ENCODE assay signal across 8 cellular contexts in the genomic region with DNA sequence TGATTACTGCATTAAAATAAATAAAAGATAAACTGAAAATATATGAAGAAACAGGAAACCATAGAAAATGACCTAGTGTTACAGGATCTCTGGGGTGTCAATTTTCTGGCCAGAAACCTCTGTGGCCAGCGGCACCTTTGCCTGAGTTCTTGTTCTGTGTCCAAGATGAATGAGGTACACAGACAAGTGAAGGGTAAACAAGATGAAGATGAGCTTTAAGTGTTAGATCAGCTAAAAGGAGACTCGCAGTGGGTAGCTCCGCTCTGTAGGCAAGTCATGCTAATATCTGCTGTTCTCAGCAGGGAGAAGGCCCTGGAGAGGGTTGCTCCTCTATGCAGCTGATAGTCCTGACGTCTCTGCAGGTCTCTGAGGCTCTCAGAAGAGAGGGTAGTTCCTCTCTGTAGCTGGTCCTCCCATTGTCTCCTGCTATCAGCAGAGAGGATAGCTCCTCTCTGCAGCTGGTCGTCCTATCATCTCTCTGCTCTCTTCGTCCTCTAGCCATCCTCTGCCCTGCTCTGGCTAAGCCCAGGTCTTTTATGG. TPM values are rescaled to one million over a fixed set of nuclear protein-coding genes. Genes with fewer than 3 reads are reported as not detected.
A peak's percentile ranks its signal among the peaks of the same experiment; 100 is the strongest.
DNase-seq lines count a peak whose midpoint lies in the region; ATAC-seq and TF ChIP-seq lines count a peak whose summit lies in the region.

No MANE protein-coding gene starts in this region.

- H3K9ac ChIP-seq in HUES48 (ENCODE audit: low read depth, low read length) (peak overlapping the region; percentile 40; the same call in 1 of the 2 replicates), mammary epithelial cell (ENCODE audit: insufficient read depth, low read length) (no peak overlapping the region)

- dilution Hi-C loops in mammary epithelial cell (cut with HindIII; ENCODE audit: low sequenced_read_pairs) = no loop called here

- H3K36me3 Mint-ChIP-seq in CD4-positive, alpha-beta memory T cell = no peaks in the 10 kb centered on the region
- no peaks in the 10 kb centered on the region for H3K36me3 Mint-ChIP-seq in natural killer cell treated with Interleukin-12 subunit alpha and Interleukin-12 subunit beta and Interleukin-15 and Interleukin-18, amount 100 ng/mL, for 72 hours

- CTCF ChIA-PET in CD4-positive, alpha-beta memory T cell (lab: Charles Lee; ENCODE audit: partially characterized antibody) = interaction anchor here (3.6 to 33.8 kb wide), 2 partner anchors 12 to 199 kb away, joined by 20 to 1184 read pairs; no protein-coding TSS in a partner anchor
- CTCF ChIA-PET in mammary epithelial cell (lab: Charles Lee; ENCODE audit: low non-redundant PET) = no interaction called here

- H3K36me3 ChIP-seq in CD4-positive, alpha-beta memory T cell (ENCODE audit: insufficient read depth, low read length) = no peaks in the 10 kb centered on the region
- H3K36me3 ChIP-seq in HUES48 (ENCODE audit: control insufficient read depth, insufficient read depth, low read length) (no peaks in the 10 kb centered on the region), mammary epithelial cell (ENCODE audit: insufficient read depth, low read length) (no peaks in the 10 kb centered on the region)

- no peak for TF ChIP-seq CTCF in mammary epithelial cell (conservative IDR thresholded peaks at IDR 0.05 in 1 of 2, IDR thresholded peaks at IDR 0.05 in 1 of 2; ENCODE audit: extremely low read depth in 1 of 2, insufficient read depth in 1 of 2, low read depth in 1 of 2, low read length in 2 of 2)

- POLR2A ChIA-PET in CD4-positive, alpha-beta memory T cell (lab: Charles Lee; ENCODE audit: partially characterized antibody) = interaction anchor here (0.6 to 0.8 kb wide), 2 partner anchors 36 to 132 kb away, joined by 3 read pairs; a partner anchor contains a TSS

- no peaks in the 10 kb centered on the region for H3K27me3 ChIP-seq in CD4-positive, alpha-beta memory T cell (ENCODE audit: insufficient read depth, low read length)
- no peaks in the 10 kb centered on the region for H3K27me3 ChIP-seq in HUES48 (ENCODE audit: control insufficient read depth, insufficient read depth, low read length)
- no peaks in the 10 kb centered on the region for H3K27me3 ChIP-seq in mammary epithelial cell (ENCODE audit: insufficient read depth, low read length)

- no peaks in the 10 kb centered on the region for H4K20me1 ChIP-seq in mammary epithelial cell (ENCODE audit: insufficient read depth, low read length)

- H3K27ac Mint-ChIP-seq in CD4-positive, alpha-beta memory T cell = peak overlapping the region in 4 of 7 donors; percentile 16 to 79 (median 48)
- peak overlapping the region; percentile 61 to 76 for H3K27ac Mint-ChIP-seq in natural killer cell treated with Interleukin-12 subunit alpha and Interleukin-12 subunit beta and Interleukin-15 and Interleukin-18, amount 100 ng/mL, for 72 hours

- H3K27me3 Mint-ChIP-seq in CD4-positive, alpha-beta memory T cell = no peaks in the 10 kb centered on the region
- no peaks in the 10 kb centered on the region for H3K27me3 Mint-ChIP-seq in natural killer cell treated with Interleukin-12 subunit alpha and Interleukin-12 subunit beta and Interleukin-15 and Interleukin-18, amount 100 ng/mL, for 72 hours

- peaks cover 7% of the 10 kb centered on the region for H3K4me1 ChIP-seq in CD4-positive, alpha-beta memory T cell (ENCODE audit: insufficient read depth, low read length)
- peaks cover 10% of the 10 kb centered on the region for H3K4me1 ChIP-seq in HUES48 (ENCODE audit: control insufficient read depth, insufficient read depth, low read length)
- H3K4me1 ChIP-seq in mammary epithelial cell (ENCODE audit: insufficient read depth, low read length) = no peaks in the 10 kb centered on the region

- peak overlapping the region in 1 of 2 donors; percentile 55 for H3K4me3 ChIP-seq in CD4-positive, alpha-beta memory T cell (ENCODE audit: low read length in 2 of 2)
- H3K4me3 ChIP-seq in HUES48 (ENCODE audit: low read depth, low read length) = peak overlapping the region; percentile 71
- H3K4me3 ChIP-seq in mammary epithelial cell (replicated peaks in 1 of 3; ENCODE audit: insufficient read depth in 1 of 3, low read depth in 2 of 3, low read length in 3 of 3) = peak overlapping the region in 1 of 3 experiments; percentile 51

- H3K9me3 ChIP-seq in CD4-positive, alpha-beta memory T cell (ENCODE audit: control insufficient read depth in 1 of 2, low read length in 2 of 2) = no peaks in the 10 kb centered on the region
- H3K9me3 ChIP-seq in HUES48 (ENCODE audit: control insufficient read depth, insufficient read depth, low read length) = no peaks in the 10 kb centered on the region
- H3K9me3 ChIP-seq in mammary epithelial cell (replicated peaks; ENCODE audit: insufficient read depth, low read length) = no peaks in the 10 kb centered on the region

- H3K4me1 Mint-ChIP-seq in CD4-positive, alpha-beta memory T cell = peaks cover 7 to 13% (median 9%) of the 10 kb centered on the region in 4 donors
- peaks cover 28 to 31% of the 10 kb centered on the region in 2 donors for H3K4me1 Mint-ChIP-seq in natural killer cell treated with Interleukin-12 subunit alpha and Interleukin-12 subunit beta and Interleukin-15 and Interleukin-18, amount 100 ng/mL, for 72 hours (ENCODE audit: low read depth in 2 of 2)

- H3K79me2 ChIP-seq in mammary epithelial cell (ENCODE audit: insufficient read depth, low read length) = no peaks in the 10 kb centered on the region

- peak overlapping the region; percentile 96 for H2AFZ ChIP-seq in mammary epithelial cell (ENCODE audit: low read depth, low read length)

- no peak for DNase-seq in CD4-positive, alpha-beta memory T cell
- DNase-seq in mammary epithelial cell = no peak
- DNase-seq in natural killer cell treated with Interleukin-12 subunit alpha and Interleukin-12 subunit beta and Interleukin-15 and Interleukin-18, amount 100 ng/mL, for 72 hours (ENCODE audit: low spot score) = no peak
- no peak for DNase-seq in superior temporal gyrus (ENCODE audit: extremely low spot score)
- DNase-seq in stimulated activated CD4-positive, alpha-beta T cell treated with anti-CD3 and anti-CD28 coated beads, Interleukin-4, amount 100 ng/mL, for 1 hour = no peak
- no peak for DNase-seq in NCI-H128 (lab: John Stamatoyannopoulos, UW; ENCODE audit: unreplicated experiment)
- DNase-seq in posterior vena cava (ENCODE audit: low spot score) = no peak

- peak in 1 of 2 donors; percentile 29 for ATAC-seq in natural killer cell treated with Interleukin-12 subunit alpha and Interleukin-12 subunit beta and Interleukin-15 and Interleukin-18, amount 100 ng/mL, for 72 hours

- H3K4me3 Mint-ChIP-seq in CD4-positive, alpha-beta memory T cell = peak overlapping the region; percentile 85 to 91 (median 88)
- peak overlapping the region; percentile 81 for H3K4me3 Mint-ChIP-seq in natural killer cell treated with Interleukin-12 subunit alpha and Interleukin-12 subunit beta and Interleukin-15 and Interleukin-18, amount 100 ng/mL, for 72 hours

- BruUV-seq in mammary epithelial cell (replicated peaks; lab: Mats Ljungman, UMichigan) = no TSS peak

- in situ Hi-C loops in mammary epithelial cell (cut with MboI; ENCODE audit: low sequenced_read_pairs in 2 of 2) = loop anchor here (25.0 kb wide), 1 partner anchor 334 kb away; a partner anchor contains a TSS

- 51% methylated on average over 6 of the region's 6 CpGs for WGBS in mammary epithelial cell (ENCODE audit: low coverage, missing lambda C conversion rate)

- H3K27ac ChIP-seq in CD4-positive, alpha-beta memory T cell (ENCODE audit: low read depth, low read length) = no peak overlapping the region
- peak overlapping the region; percentile 68 for H3K27ac ChIP-seq in HUES48 (ENCODE audit: low read depth, low read length)
- no peak overlapping the region for H3K27ac ChIP-seq in mammary epithelial cell (ENCODE audit: insufficient read depth, low read depth, low read length)

- H3K4me2 ChIP-seq in mammary epithelial cell (ENCODE audit: insufficient read depth, low read depth, low read length) = peak overlapping the region; percentile 84

- H3K9me3 Mint-ChIP-seq in CD4-positive, alpha-beta memory T cell = no peaks in the 10 kb centered on the region
- H3K9me3 Mint-ChIP-seq in natural killer cell treated with Interleukin-12 subunit alpha and Interleukin-12 subunit beta and Interleukin-15 and Interleukin-18, amount 100 ng/mL, for 72 hours = no peaks in the 10 kb centered on the region

- intact Hi-C loops in CD4-positive, alpha-beta memory T cell (cut with micrococcal nuclease) = loop anchor here (2.0 kb wide), 1 partner anchor 69 kb away; no protein-coding TSS in a partner anchor
- intact Hi-C loops in mammary epithelial cell (cut with micrococcal nuclease) (loop anchor here (1.0 kb wide), 1 partner anchor 36 kb away; a partner anchor contains a TSS), posterior vena cava (cut with DNase I) (no loop called here)

RNA-seq across cellular contexts. Expression of a gene that starts 35.9 kb away (rescaled TPM):
- 10 to 100 TPM in 1 of 2 experiments, 1 to 10 TPM in 1; 9.7 to 10.3 TPM for total RNA-seq in CD4-positive, alpha-beta memory T cell
- 10 to 100 TPM in 1 of 2 donors, 1 to 10 TPM in 1; 7.2 to 11.9 TPM for polyA plus RNA-seq in CD4-positive, alpha-beta memory T cell
- total RNA-seq in mammary epithelial cell = 10 to 100 TPM in 1 of 2 donors, 1 to 10 TPM in 1; 9.3 to 10.4 TPM
- 5.7 TPM for polyA plus RNA-seq in mammary epithelial cell
- 8.7 TPM for polyA minus RNA-seq in mammary epithelial cell
- total RNA-seq in natural killer cell treated with Interleukin-12 subunit alpha and Interleukin-12 subunit beta and Interleukin-15 and Interleukin-18, amount 100 ng/mL, for 72 hours = 10 to 100 TPM; 27.3 to 37.8 TPM
- 1 to 10 TPM; 6.2 to 8.5 TPM for total RNA-seq in posterior vena cava

RNA-seq across cellular contexts. Expression of a gene that starts 36.3 kb away (rescaled TPM):
- total RNA-seq in CD4-positive, alpha-beta memory T cell = 1 to 10 TPM in 1 of 2 experiments, not detected in 1; 1.4 TPM
- polyA plus RNA-seq in CD4-positive, alpha-beta memory T cell = under 1 TPM; 0.31 to 0.42 TPM
- 1 to 10 TPM; 1.7 to 4.2 TPM for total RNA-seq in mammary epithelial cell
- 1.1 TPM for polyA plus RNA-seq in mammary epithelial cell
- polyA minus RNA-seq in mammary epithelial cell = 5.6 TPM
- 10 to 100 TPM; 23.5 to 23.7 TPM for total RNA-seq in natural killer cell treated with Interleukin-12 subunit alpha and Interleukin-12 subunit beta and Interleukin-15 and Interleukin-18, amount 100 ng/mL, for 72 hours
- total RNA-seq in posterior vena cava = 1 to 10 TPM in 1 of 2 donors, under 1 TPM in 1; 0.56 to 2.0 TPM

RNA-seq across cellular contexts. Expression of a gene that starts 51.7 kb away (rescaled TPM):
- total RNA-seq in CD4-positive, alpha-beta memory T cell = 100 to 1,000 TPM; 124 to 125 TPM
- 100 to 1,000 TPM; 268 to 334 TPM for polyA plus RNA-seq in CD4-positive, alpha-beta memory T cell
- 10 to 100 TPM in 1 of 2 donors, 1 to 10 TPM in 1; 4.7 to 29.6 TPM for total RNA-seq in mammary epithelial cell
- polyA plus RNA-seq in mammary epithelial cell = 6.3 TPM
- polyA minus RNA-seq in mammary epithelial cell = 11.7 TPM
- 100 to 1,000 TPM; 511 to 723 TPM for total RNA-seq in natural killer cell treated with Interleukin-12 subunit alpha and Interleukin-12 subunit beta and Interleukin-15 and Interleukin-18, amount 100 ng/mL, for 72 hours
- total RNA-seq in posterior vena cava = 10 to 100 TPM; 32.3 to 34.3 TPM

Comparison
In these comparisons a context has a peak if more than half of its experiments do, and no peak if none do; other contexts are left out.
1. RNA of a gene that starts 36.3 kb away (total RNA-seq): 23.5 to 23.7 TPM in natural killer cell treated with Interleukin-12 subunit alpha and Interleukin-12 subunit beta and Interleukin-15 and Interleukin-18, amount 100 ng/mL, for 72 hours; 1.7 to 4.2 TPM in mammary epithelial cell, 0.56 to 2.0 TPM in posterior vena cava and 1.4 TPM in CD4-positive, alpha-beta memory T cell; every median in the first group is over 4 times any median in the second.
2. RNA of a gene that starts 51.7 kb away (total RNA-seq): 511 to 723 TPM in natural killer cell treated with Interleukin-12 subunit alpha and Interleukin-12 subunit beta and Interleukin-15 and Interleukin-18, amount 100 ng/mL, for 72 hours; 124 to 125 TPM in CD4-positive, alpha-beta memory T cell, 32.3 to 34.3 TPM in posterior vena cava and 4.7 to 29.6 TPM in mammary epithelial cell; every median in the first group is over 4 times any median in the second.
3. intact Hi-C loops: an anchor here in CD4-positive, alpha-beta memory T cell (2.0 kb wide) and mammary epithelial cell (1.0 kb wide); none called in posterior vena cava.